Comparison of ENCODE assay signal across 8 cellular contexts in genomic region chr6:42928748-42929087, GRCh38. TPM values are rescaled to one million over a fixed set of nuclear protein-coding genes. Genes with fewer than 3 reads are reported as not detected.
A peak's percentile ranks its signal among the peaks of the same experiment; 100 is the strongest.
DNase-seq lines count a peak whose midpoint lies in the region; ATAC-seq and TF ChIP-seq lines count a peak whose summit lies in the region.

No MANE protein-coding gene starts in this region.

- DNase-seq in Right ventricle myocardium superior (no peak), Right ventricle myocardium inferior (ENCODE audit: missing footprints) (no peak), MM.1S (no peak), MCF 10A (ENCODE audit: unreplicated experiment) (no peak), lung (ENCODE audit: low spot score) (no peak), 8988T (no peak), GM13977 (ENCODE audit: low spot score) (no peak)

- H4K20me1 ChIP-seq in MM.1S (ENCODE audit: insufficient read depth, low read length), result no peaks in the 10 kb centered on the region

- POLR2A ChIA-PET in MCF 10A (lab: Yijun Ruan, JAX), result interaction anchor here (0.6 to 3.4 kb wide), 26 partner anchors 9 to 1318 kb away, joined by 3 to 69 read pairs (median 6); partner anchors contain the start of genes CUL7, GNMT, HSP90AB1 and KLC4

- H3K27me3 ChIP-seq in MM.1S (replicated peaks; ENCODE audit: insufficient read depth, low read length), result no peaks in the 10 kb centered on the region
- no peaks in the 10 kb centered on the region for H3K27me3 ChIP-seq in lung (ENCODE audit: control insufficient read depth, insufficient read depth)

- no peaks in the 10 kb centered on the region for H3K9me3 Mint-ChIP-seq in MCF 10A (ENCODE audit: unreplicated experiment)

- peak overlapping the region; percentile 99 for H3K4me3 Mint-ChIP-seq in MCF 10A (ENCODE audit: unreplicated experiment)

- no peaks in the 10 kb centered on the region for H3K9me2 ChIP-seq in MM.1S (replicated peaks; ENCODE audit: insufficient read depth, low read length)

- peaks cover 15% of the 10 kb centered on the region for H3K36me3 Mint-ChIP-seq in MCF 10A (ENCODE audit: insufficient read depth, unreplicated experiment)

- ATAC-seq in Right ventricle myocardium superior (ENCODE audit: poor library complexity) (peak; percentile 4), Right ventricle myocardium inferior (no peak), lung (ENCODE audit: insufficient read depth, low FRiP score) (no peak)

- intact Hi-C loops in Right ventricle myocardium superior (cut with DNase I), result no loop called here
- intact Hi-C loops in Right ventricle myocardium inferior (cut with DNase I), result loop anchor here (5.0 kb wide), 1 partner anchor 54 kb away; the partner anchor contains the start of gene PPP2R5D
- intact Hi-C loops in MCF 10A (cut with micrococcal nuclease), result loop anchor here (2.0 to 5.0 kb wide), 2 partner anchors 34 to 50 kb away; partner anchors contain the start of genes GNMT and PEX6

- peak overlapping the region; percentile 97 for H3K27ac Mint-ChIP-seq in MCF 10A (ENCODE audit: low read depth, unreplicated experiment)

- H3K36me3 ChIP-seq in MM.1S (replicated peaks; ENCODE audit: insufficient read depth, low read length) (no peaks in the 10 kb centered on the region), lung (ENCODE audit: control insufficient read depth in 2 of 2, insufficient read depth in 2 of 2, low read length in 2 of 2) (peaks cover 0 to 2% of the 10 kb centered on the region in 2 donors), urinary bladder (ENCODE audit: insufficient read depth) (no peaks in the 10 kb centered on the region)

- H3F3A ChIP-seq in MM.1S (ENCODE audit: insufficient read depth, low read length), result peaks cover 27% of the 10 kb centered on the region

- H3K9me3 ChIP-seq in MM.1S (replicated peaks; ENCODE audit: insufficient read depth, low read length) (no peaks in the 10 kb centered on the region), lung (ENCODE audit: control insufficient read depth in 2 of 2, insufficient read depth in 1 of 2, low read length in 1 of 2) (no peaks in the 10 kb centered on the region)

- H3K79me2 ChIP-seq in MM.1S (ENCODE audit: low read length), result peaks cover 36% of the 10 kb centered on the region

- H2AFZ ChIP-seq in MM.1S (ENCODE audit: low read length), result peak overlapping the region; percentile 88

- TSS peak; percentile 94 for BruUV-seq in MCF 10A (replicated peaks; lab: Mats Ljungman, UMichigan)

- CTCF ChIA-PET in MCF 10A (lab: Yijun Ruan, JAX), result interaction anchor here (0.6 to 2.4 kb wide), 4 partner anchors 28 to 458 kb away, joined by 3 to 8 read pairs (median 4); partner anchors contain the start of gene PEX6

- in situ Hi-C loops in GM13977 (cut with MboI; ENCODE audit: low pct_unique_long_range_greater_than_20kb, low sequenced_read_pairs, unreplicated experiment), result no loop called here

- H3K4me1 Mint-ChIP-seq in MCF 10A (ENCODE audit: insufficient read depth, unreplicated experiment), result peaks cover 40% of the 10 kb centered on the region

- peak overlapping the region; percentile 92 for H3K4me3 ChIP-seq in MM.1S (ENCODE audit: low read length)
- H3K4me3 ChIP-seq in lung, result peak overlapping the region; percentile 82
- H3K4me3 ChIP-seq in urinary bladder (ENCODE audit: low read depth, low read length), result peak overlapping the region; percentile 62

- H3K9ac ChIP-seq in MM.1S (ENCODE audit: low read length), result peak overlapping the region; percentile 92

- H3K27ac ChIP-seq in MM.1S (ENCODE audit: low read length) (peak overlapping the region; percentile 98), lung (ENCODE audit: low read depth in 1 of 2, low read length in 1 of 2) (peak overlapping the region; percentile 63 to 95), urinary bladder (ENCODE audit: low read depth) (peak overlapping the region; percentile 79)

- WGBS in lung, 2 donors, result 0% methylated on average over 6 of the region's 6 CpGs
- WGBS in urinary bladder, result under 1% methylated on average over 6 of the region's 6 CpGs

- H3K4me1 ChIP-seq in MM.1S (ENCODE audit: low read length), result 0 out of 2 replicates have a peak, but pooled peaks cover 7% of the 10 kb centered on the region
- peaks cover 3 to 5% of the 10 kb centered on the region in 2 donors for H3K4me1 ChIP-seq in lung (ENCODE audit: control insufficient read depth in 2 of 2, insufficient read depth in 2 of 2, low read length in 2 of 2)
- H3K4me1 ChIP-seq in urinary bladder (ENCODE audit: insufficient read depth), result no peaks in the 10 kb centered on the region

- no peaks in the 10 kb centered on the region for H3K27me3 Mint-ChIP-seq in MCF 10A (ENCODE audit: insufficient read depth, unreplicated experiment)

- TF ChIP-seq CTCF in MM.1S (IDR thresholded peaks at IDR 0.05; ENCODE audit: low read length) (no peak), MCF 10A (IDR thresholded peaks at IDR 0.05; ENCODE audit: unreplicated experiment) (no peak), lung (IDR thresholded peaks at IDR 0.05; ENCODE audit: control extremely low read depth, extremely low read depth) (no peak), GM13977 (IDR thresholded peaks at IDR 0.05; ENCODE audit: extremely low read depth, insufficient read depth, missing control alignments) (no peak)

- H3K4me2 ChIP-seq in MM.1S (ENCODE audit: low read depth, low read length), result peak overlapping the region; percentile 95

RNA-seq across cellular contexts. Expression of gene CNPY3, which starts 0.6 kb away (rescaled TPM):
- total RNA-seq in Right ventricle myocardium superior (20.6 TPM), Right ventricle myocardium inferior (22.9 TPM), MCF 10A (2022) (21.9 and 22.5 TPM in 2 replicates), lung (10 to 100 TPM; 36.0 to 63.4 TPM), urinary bladder (15.8 TPM)
- polyA plus RNA-seq in lung (10 to 100 TPM; 48.9 to 90.5 TPM), urinary bladder (43.8 TPM)

RNA-seq across cellular contexts. Expression of gene PTCRA, which starts 12.9 kb away (rescaled TPM):
- total RNA-seq in Right ventricle myocardium superior (not detected), Right ventricle myocardium inferior (not detected), MCF 10A (2022) (not detected in 2 replicates), lung (1 to 10 TPM in 1 of 2 donors, under 1 TPM in 1; 0.37 to 3.4 TPM), urinary bladder (not detected)
- polyA plus RNA-seq in lung (1 to 10 TPM; 4.6 to 5.5 TPM), urinary bladder (not detected)

RNA-seq across cellular contexts. Expression of gene GNMT, which starts 31.8 kb away (rescaled TPM):
- total RNA-seq in Right ventricle myocardium superior (2.3 TPM), Right ventricle myocardium inferior (0.97 TPM), MCF 10A (2022) (0.30 TPM in 1 of 2 replicates, not detected in the other), lung (1 to 10 TPM; 1.0 to 3.0 TPM), urinary bladder (0.42 TPM)
- polyA plus RNA-seq in lung (1 to 10 TPM; 1.3 to 4.5 TPM), urinary bladder (0.52 TPM)

RNA-seq across cellular contexts. Expression of gene RPL7L1, which starts 49.3 kb away (rescaled TPM):
- total RNA-seq in Right ventricle myocardium superior, result 39.5 TPM
- total RNA-seq in Right ventricle myocardium inferior, result 44.5 TPM
- total RNA-seq in MCF 10A (2022), result 121 and 123 TPM in 2 replicates
- total RNA-seq in lung, result 10 to 100 TPM; 66.1 to 98.7 TPM
- 10 to 100 TPM; 39.3 to 57.6 TPM for polyA plus RNA-seq in lung
- total RNA-seq in urinary bladder, result 96.9 TPM
- polyA plus RNA-seq in urinary bladder, result 48.8 TPM

RNA-seq across cellular contexts. Expression of gene PEX6, which starts 50.3 kb away (rescaled TPM):
- total RNA-seq in Right ventricle myocardium superior, result 27.1 TPM
- total RNA-seq in Right ventricle myocardium inferior, result 25.5 TPM
- total RNA-seq in MCF 10A (2022), result 25.8 and 34.0 TPM in 2 replicates
- 10 to 100 TPM; 17.9 to 22.9 TPM for total RNA-seq in lung
- 1 to 10 TPM; 8.8 to 9.6 TPM for polyA plus RNA-seq in lung
- 12.2 TPM for total RNA-seq in urinary bladder
- 18.9 TPM for polyA plus RNA-seq in urinary bladder
